Comparison of ENCODE assay signal across 9 cellular contexts in the genomic region with DNA sequence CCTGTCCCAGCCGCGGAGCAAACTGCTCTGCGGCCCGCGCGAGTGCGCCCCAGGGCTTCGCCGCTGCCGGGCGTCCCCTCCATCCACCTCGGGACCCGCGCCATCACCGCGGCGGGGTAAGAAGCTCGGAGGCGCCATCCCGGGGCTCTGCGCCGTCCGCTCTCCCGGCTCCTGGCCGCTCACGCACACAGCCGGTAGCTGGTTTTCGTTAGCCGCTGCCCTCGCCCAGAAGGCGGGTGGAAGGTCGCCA. TPM values are rescaled to one million over a fixed set of nuclear protein-coding genes. Genes with fewer than 3 reads are reported as not detected.
DNase-seq lines count a peak whose midpoint lies in the region; ATAC-seq and TF ChIP-seq lines count a peak whose summit lies in the region.
"Had no signal": no experiment of that assay in that cellular context is flagged by ENCODE, and none has a peak within 500 bp of the region (broad histone marks: within the 10 kb centered on the region; RNA-seq: fewer than 3 reads in every experiment).

No MANE protein-coding gene starts in this region.

- H3K9me3 ChIP-seq in BLaER1 (peaks cover 15% of the 10 kb centered on the region; the same call in 1 of the 2 replicates), H9 (ENCODE audit: control insufficient read depth, low read depth, low read length) (no peaks in the 10 kb centered on the region)
- H3K9me3 ChIP-seq in naive thymus-derived CD4-positive, alpha-beta T cell (ENCODE audit: control insufficient read depth in 2 of 3, low read length in 3 of 3), result no peaks in the 10 kb centered on the region

- H3K27me3 Mint-ChIP-seq in H9 (ENCODE audit: low read depth), result peaks cover 96% of the 10 kb centered on the region
- peaks cover 30% of the 10 kb centered on the region for H3K27me3 Mint-ChIP-seq in chondrocyte (ENCODE audit: low read depth)
- peaks cover 47 to 79% (median 61%) of the 10 kb centered on the region in 5 donors for H3K27me3 Mint-ChIP-seq in naive thymus-derived CD4-positive, alpha-beta T cell

- no peaks in the 10 kb centered on the region for H3K79me1 ChIP-seq in H9 (ENCODE audit: insufficient read depth, low read depth, low read length, poor library complexity, severe bottlenecking)

- H2BK5ac ChIP-seq in H9 (ENCODE audit: insufficient read length, low read length), result no peak overlapping the region

- in situ Hi-C loops in G401 (cut with HindIII; ENCODE audit: low sequenced_read_pairs), result no loop called here

- no peak overlapping the region for H3K14ac ChIP-seq in H9 (ENCODE audit: insufficient read depth, low read length)

- peak overlapping the region; percentile 64 for H3K4me3 ChIP-seq in BLaER1
- H3K4me3 ChIP-seq in naive thymus-derived CD4-positive, alpha-beta T cell (ENCODE audit: low read length), result peak overlapping the region; percentile 46

- no peaks in the 10 kb centered on the region for H3K36me3 ChIP-seq in BLaER1
- H3K36me3 ChIP-seq in naive thymus-derived CD4-positive, alpha-beta T cell (ENCODE audit: control insufficient read depth in 2 of 3, insufficient read depth in 3 of 3, low read length in 3 of 3), result no peaks in the 10 kb centered on the region

- no peak overlapping the region for H2BK12ac ChIP-seq in H9 (ENCODE audit: insufficient read length, low read depth, low read length)

- no peaks in the 10 kb centered on the region for H3K79me2 ChIP-seq in H9 (ENCODE audit: insufficient read depth, low read length)

- H3K27ac ChIP-seq in BLaER1, result no peak overlapping the region
- no peak overlapping the region for H3K27ac ChIP-seq in H9 (ENCODE audit: insufficient read length, low read depth, low read length)
- no peak overlapping the region for H3K27ac ChIP-seq in naive thymus-derived CD4-positive, alpha-beta T cell (ENCODE audit: low read depth, low read length)

- peak overlapping the region; percentile 59 to 85 for H3K4me3 Mint-ChIP-seq in H9
- H3K4me3 Mint-ChIP-seq in chondrocyte (ENCODE audit: unreplicated experiment), result peak overlapping the region; percentile 77
- H3K4me3 Mint-ChIP-seq in naive thymus-derived CD4-positive, alpha-beta T cell, result peak overlapping the region; percentile 78 to 91 (median 84)

- H3K4me2 ChIP-seq in BLaER1, result peak overlapping the region; percentile 93
- H3K4me2 ChIP-seq in H9 (ENCODE audit: insufficient read depth, insufficient read length, low read length), result peak overlapping the region; percentile 58

- H3K23ac ChIP-seq in H9 (ENCODE audit: insufficient read length, low read depth, low read length), result no peak overlapping the region

- DNase-seq in H9 (no peak), chondrocyte (ENCODE audit: low spot score) (no peak), G401 (ENCODE audit: low spot score) (no peak), NAMALWA (ENCODE audit: low spot score) (no peak)
- no peak for DNase-seq in naive thymus-derived CD4-positive, alpha-beta T cell
- DNase-seq: NCI-H446 had no signal

- H3K9ac ChIP-seq in BLaER1 (no peak overlapping the region), H9 (ENCODE audit: extremely low read depth, insufficient read length, low read length) (no peak overlapping the region)

- peaks cover 77% of the 10 kb centered on the region for H4K20me1 ChIP-seq in BLaER1
- H4K20me1 ChIP-seq in H9 (ENCODE audit: control insufficient read depth, insufficient read depth, insufficient read length), result no peaks in the 10 kb centered on the region

- H4K8ac ChIP-seq in H9 (replicated peaks; ENCODE audit: insufficient read length, low read depth, low read length), result no peak overlapping the region

- no peak overlapping the region for H4K5ac ChIP-seq in H9 (ENCODE audit: insufficient read length, low read depth, low read length)

- H3K27me3 ChIP-seq in BLaER1 (peaks cover 95% of the 10 kb centered on the region), H9 (ENCODE audit: insufficient read depth, low read length) (peaks cover 83% of the 10 kb centered on the region)
- H3K27me3 ChIP-seq in naive thymus-derived CD4-positive, alpha-beta T cell (ENCODE audit: control insufficient read depth in 2 of 2, insufficient read depth in 2 of 2, low read length in 2 of 2), result peaks cover 10 to 20% of the 10 kb centered on the region in 2 donors

- H3K56ac ChIP-seq in H9 (ENCODE audit: insufficient read length, low read depth, low read length), result no peak overlapping the region

- H3K27ac Mint-ChIP-seq in H9 (no peak overlapping the region), chondrocyte (ENCODE audit: unreplicated experiment) (no peak overlapping the region)
- no peak overlapping the region for H3K27ac Mint-ChIP-seq in naive thymus-derived CD4-positive, alpha-beta T cell

- CTCF ChIA-PET in naive thymus-derived CD4-positive, alpha-beta T cell (lab: Charles Lee), result interaction anchor here (0.9 kb wide), 1 partner anchor 16 kb away, joined by 3 read pairs; a partner anchor contains a TSS

- no peak overlapping the region for H3T11ph ChIP-seq in H9 (ENCODE audit: low read length)

- intact Hi-C loops in naive thymus-derived CD4-positive, alpha-beta T cell (cut with micrococcal nuclease), result loop anchor here (2.0 to 10.0 kb wide), 3 partner anchors 15 to 649 kb away; a partner anchor contains a TSS

- no peak overlapping the region for H2BK15ac ChIP-seq in H9 (ENCODE audit: low read depth, low read length)

- H3K36me3 Mint-ChIP-seq in H9 (ENCODE audit: insufficient read depth in 1 of 3, low read depth in 3 of 3), result no peaks in the 10 kb centered on the region
- peaks cover 2% of the 10 kb centered on the region for H3K36me3 Mint-ChIP-seq in chondrocyte (ENCODE audit: low read depth)
- H3K36me3 Mint-ChIP-seq in naive thymus-derived CD4-positive, alpha-beta T cell, result no peaks in the 10 kb centered on the region

- no peak overlapping the region for H2AFZ ChIP-seq in H9 (ENCODE audit: low read length)

- H3K9me3 Mint-ChIP-seq in H9, result peaks cover 0 to 2% of the 10 kb centered on the region in 2 experiments; a peak in 2 of 5 replicates
- no peaks in the 10 kb centered on the region for H3K9me3 Mint-ChIP-seq in chondrocyte (ENCODE audit: low read depth)
- peaks cover 0 to 1% (median 0%) of the 10 kb centered on the region in 11 donors for H3K9me3 Mint-ChIP-seq in naive thymus-derived CD4-positive, alpha-beta T cell

- H3K18ac ChIP-seq in H9 (ENCODE audit: insufficient read length, low read depth, low read length), result no peak overlapping the region

- whole genome bisulfite sequencing in H9 (ENCODE audit: extremely low coverage, insufficient read length, low lambda C conversion rate), result no CpG with 5 or more reads among the region's 32 CpGs

- H2AK5ac ChIP-seq in H9 (ENCODE audit: insufficient read length, low read length), result no peak overlapping the region

- peaks cover 19% of the 10 kb centered on the region for H3K4me1 ChIP-seq in BLaER1
- H3K4me1 ChIP-seq in H9 (ENCODE audit: insufficient read depth, low read length), result no peaks in the 10 kb centered on the region
- peaks cover 0 to 6% of the 10 kb centered on the region in 2 donors for H3K4me1 ChIP-seq in naive thymus-derived CD4-positive, alpha-beta T cell (ENCODE audit: control insufficient read depth in 2 of 2, insufficient read depth in 2 of 2, low read length in 2 of 2)

- POLR2A ChIA-PET in naive thymus-derived CD4-positive, alpha-beta T cell (lab: Charles Lee), result no interaction called here

- H3K4ac ChIP-seq in H9 (ENCODE audit: low read depth, low read length), result no peak overlapping the region

- peak; percentile 4 for ATAC-seq in naive thymus-derived CD4-positive, alpha-beta T cell
- ATAC-seq in HG03095 (IDR thresholded peaks at IDR 0.05; ENCODE audit: unreplicated experiment) (no peak), HG03354 (IDR thresholded peaks at IDR 0.05; ENCODE audit: poor library complexity, severe bottlenecking, unreplicated experiment) (no peak)

- TF ChIP-seq CTCF in H9 (conservative IDR thresholded peaks at IDR 0.05) (no peak), chondrocyte (IDR thresholded peaks at IDR 0.05) (no peak)

- H3K4me1 Mint-ChIP-seq in H9 (peaks cover 11 to 45% of the 10 kb centered on the region in 2 experiments), chondrocyte (ENCODE audit: low read depth) (peaks cover 41% of the 10 kb centered on the region)
- H3K4me1 Mint-ChIP-seq in naive thymus-derived CD4-positive, alpha-beta T cell, result peaks cover 6 to 30% (median 14%) of the 10 kb centered on the region in 7 donors

- H2BK20ac ChIP-seq in H9 (ENCODE audit: low read depth, low read length, poor library complexity, severe bottlenecking), result no peak overlapping the region

- no peak overlapping the region for H4K91ac ChIP-seq in H9 (ENCODE audit: insufficient read length, low read depth, low read length)

- H3K23me2 ChIP-seq in H9 (ENCODE audit: insufficient read length, low read depth, low read length, poor library complexity, severe bottlenecking), result peaks cover 18% of the 10 kb centered on the region

- no peak overlapping the region for H2BK120ac ChIP-seq in H9 (ENCODE audit: low read depth, low read length, poor library complexity, severe bottlenecking)

RNA-seq across cellular contexts. Expression of a gene that starts 0.9 kb away (rescaled TPM):
- total RNA-seq in H9 (2021), result 0.04 TPM in 1 of 2 replicates, not detected in the other
- 10.9 to 12.8 TPM (median 12.6 TPM) in 3 replicates for total RNA-seq in chondrocyte
- under 1 TPM in 3 of 5 experiments, not detected in 2; 0.03 to 0.20 (median 0.05) TPM for total RNA-seq in naive thymus-derived CD4-positive, alpha-beta T cell
- under 1 TPM; 0.01 to 0.17 TPM for polyA plus RNA-seq in naive thymus-derived CD4-positive, alpha-beta T cell
- total RNA-seq in G401 (2014; rRNA removed; shearing (Covaris generic)), result 0.37 and 1.2 TPM in 2 replicates

RNA-seq across cellular contexts. Expression of a gene that starts 15.1 kb away (rescaled TPM):
- total RNA-seq in H9 (2021) (10.8 and 11.1 TPM in 2 replicates), chondrocyte (24.6 to 33.8 TPM (median 33.2 TPM) in 3 replicates)
- total RNA-seq in naive thymus-derived CD4-positive, alpha-beta T cell, result 10 to 100 TPM; 12.0 to 19.0 (median 18.3) TPM
- polyA plus RNA-seq in naive thymus-derived CD4-positive, alpha-beta T cell, result 10 to 100 TPM; 13.8 to 17.3 TPM
- total RNA-seq in G401 (2014; rRNA removed; shearing (Covaris generic)), result 47.6 and 53.7 TPM in 2 replicates
